In genomic region chr1:205837380-205837970, GRCh38 we compare ENCODE assay signal across 25 cellular contexts. TPM values are rescaled to one million over a fixed set of nuclear protein-coding genes. Genes with fewer than 3 reads are reported as not detected.
"Had no signal": no experiment of that assay in that cellular context is flagged by ENCODE, and none has a peak within 500 bp of the region (broad histone marks: within the 10 kb centered on the region; RNA-seq: fewer than 3 reads in every experiment).

No MANE protein-coding gene starts in this region.

- DNase-seq: activated B cell treated with CpG ODN at 0.5 μM for 24 hours; activated CD4-positive, alpha-beta T cell treated with anti-CD3 and anti-CD28 coated beads for 48 hours; activated CD4-positive, alpha-beta T cell treated with anti-CD3 and anti-CD28 coated beads, Interleukin-2, amount 50 U/mL, for 1 hour; activated CD4-positive, alpha-beta T cell treated with anti-CD3 and anti-CD28 coated beads, Interleukin-2, amount 50 U/mL, for 48 hours; activated CD8-positive, alpha-beta memory T cell treated with anti-CD3 and anti-CD28 coated beads for 24 hours; activated CD8-positive, alpha-beta T cell treated with anti-CD3 and anti-CD28 coated beads for 36 hours; activated effector memory CD4-positive, alpha-beta T cell treated with Interleukin-2 at 50 U/mL for 16 hours; activated gamma-delta T cell treated with Interleukin-2 at 50 U/mL for 16 hours; activated naive CD4-positive, alpha-beta T cell treated with anti-CD3 and anti-CD28 coated beads, Interleukin-2, amount 50 U/mL, for 16 hours; activated naive CD4-positive, alpha-beta T cell treated with Interleukin-2 at 50 U/mL for 16 hours; activated T-cell treated with anti-CD3 and anti-CD28 coated beads, Interleukin-2, amount 50 U/mL, for 4 hours; amniotic stem cell; anterior cingulate cortex; brain microvascular endothelial cell; effector CD4-positive, alpha-beta T cell; effector memory CD8-positive, alpha-beta T cell; erythroblast; foreskin keratinocyte; gastrocnemius medialis; glutamatergic neuron; heart left ventricle; T1000; WERI-Rb-1 had no signal

RNA-seq across cellular contexts. Expression of gene PM20D1, which starts 12.5 kb away (rescaled TPM):
- total RNA-seq: astrocyte, bronchial epithelial cell, foreskin keratinocyte, gastrocnemius medialis had no signal
